In genomic region chr17:46012506-46013079, GRCh38 we compare ENCODE assay signal across 37 cellular contexts. TPM values are rescaled to one million over a fixed set of nuclear protein-coding genes. Genes with fewer than 3 reads are reported as not detected.
"Had no signal": no experiment of that assay in that cellular context is flagged by ENCODE, and none has a peak within 500 bp of the region (broad histone marks: within the 10 kb centered on the region; RNA-seq: fewer than 3 reads in every experiment).

No MANE protein-coding gene starts in this region.

- H3K27me3 ChIP-seq: adrenal gland, body of pancreas, dorsolateral prefrontal cortex, gastrocnemius medialis, pancreas, right atrium auricular region had no signal

- H3K4me1 ChIP-seq: adrenal gland, left ventricle myocardium inferior, right atrium auricular region had no signal

- H3K4me1 Mint-ChIP-seq: activated CD4-positive, alpha-beta memory T cell treated with anti-CD3 and anti-CD28 coated beads, Interleukin-2, amount 10 ng/mL, durations not matched to agents 7 days and 5 days; activated CD4-positive, alpha-beta T cell treated with anti-CD3 and anti-CD28 coated beads, Interleukin-2, amount 10 ng/mL, durations not matched to agents 7 days and 5 days; activated naive CD8-positive, alpha-beta T cell treated with anti-CD3 and anti-CD28 coated beads for 36 hours had no signal

- H3K36me3 Mint-ChIP-seq: activated naive CD8-positive, alpha-beta T cell treated with anti-CD3 and anti-CD28 coated beads for 36 hours; type B pancreatic cell had no signal

- H3K9me3 ChIP-seq: adrenal gland, body of pancreas, gastrocnemius medialis, left ventricle myocardium inferior, pancreas, right atrium auricular region, thoracic aorta had no signal

- H3K4me3 Mint-ChIP-seq: activated CD4-positive, alpha-beta memory T cell treated with anti-CD3 and anti-CD28 coated beads, Interleukin-2, amount 10 ng/mL, durations not matched to agents 7 days and 5 days; activated CD4-positive, alpha-beta T cell treated with anti-CD3 and anti-CD28 coated beads, Interleukin-2, amount 10 ng/mL, durations not matched to agents 7 days and 5 days; activated naive CD8-positive, alpha-beta T cell treated with anti-CD3 and anti-CD28 coated beads for 36 hours; activated T-cell treated with anti-CD3 and anti-CD28 coated beads, Interleukin-2, amount 50 U/mL, for 24 hours; nephron; T-helper 2 cell treated with Interferon-gamma antibody and Interleukin-4, amounts not matched to agents 5 μg/mL and 100 μg/mL, for 36 hours; type B pancreatic cell had no signal

- H3K4me3 ChIP-seq: adrenal gland, body of pancreas, coronary artery, dorsolateral prefrontal cortex, gastrocnemius medialis, left ventricle myocardium inferior, pancreas, right atrium auricular region, smooth muscle cell, thoracic aorta had no signal

- ATAC-seq: body of pancreas, gastrocnemius medialis had no signal

- H3K27ac ChIP-seq: adrenal gland, body of pancreas, coronary artery, gastrocnemius medialis, left ventricle myocardium inferior, pancreas, right atrium auricular region, thoracic aorta, WERI-Rb-1 had no signal

- H3K9me3 Mint-ChIP-seq: activated CD4-positive, alpha-beta memory T cell treated with anti-CD3 and anti-CD28 coated beads, Interleukin-2, amount 10 ng/mL, durations not matched to agents 7 days and 5 days; activated CD4-positive, alpha-beta T cell treated with anti-CD3 and anti-CD28 coated beads, Interleukin-2, amount 10 ng/mL, durations not matched to agents 7 days and 5 days; activated naive CD8-positive, alpha-beta T cell treated with anti-CD3 and anti-CD28 coated beads for 36 hours; activated T-cell treated with anti-CD3 and anti-CD28 coated beads, Interleukin-2, amount 50 U/mL, for 24 hours; nephron; T-helper 2 cell treated with Interferon-gamma antibody and Interleukin-4, amounts not matched to agents 5 μg/mL and 100 μg/mL, for 36 hours; type B pancreatic cell had no signal

- H3K4me2 ChIP-seq: smooth muscle cell had no signal

- DNase-seq: activated CD4-positive, alpha-beta memory T cell treated with anti-CD3 and anti-CD28 coated beads, Interleukin-2, amount 10 ng/mL, durations not matched to agents 7 days and 5 days; activated CD4-positive, alpha-beta T cell treated with anti-CD3 and anti-CD28 coated beads, Interleukin-2, amount 10 ng/mL, durations not matched to agents 7 days and 5 days; activated CD4-positive, CD25-positive, alpha-beta regulatory T cell treated with anti-CD3 and anti-CD28 coated beads, Interleukin-2, amount 50 U/mL, for 72 hours; activated CD8-positive, alpha-beta memory T cell treated with anti-CD3 and anti-CD28 coated beads, Interleukin-2, amount 50 U/mL, for 48 hours; activated gamma-delta T cell treated with Interleukin-2 at 50 U/mL for 16 hours; activated naive CD8-positive, alpha-beta T cell treated with anti-CD3 and anti-CD28 coated beads for 36 hours; activated T-cell treated with anti-CD3 and anti-CD28 coated beads, Interleukin-2, amount 50 U/mL, for 24 hours; adrenal gland; aorta; body of pancreas; effector memory CD4-positive, alpha-beta T cell; erythroblast; gastrocnemius medialis; glutamatergic neuron; left ventricle myocardium inferior; nucleus accumbens; stimulated activated CD4-positive, alpha-beta T cell treated with anti-CD3 and anti-CD28 coated beads, Interleukin-15, amount 100 ng/mL, for 24 hours; stimulated activated CD4-positive, alpha-beta T cell treated with anti-CD3 and anti-CD28 coated beads, Interleukin-2, amount 100 ng/mL, for 24 hours; stimulated activated naive CD4-positive, alpha-beta T cell treated with Interleukin-2 at 50 U/mL for 16 hours; T-helper 1 cell; WERI-Rb-1 had no signal

- H3K36me3 ChIP-seq: adrenal gland, gastrocnemius medialis, left ventricle myocardium inferior, pancreas, right atrium auricular region, thoracic aorta, WERI-Rb-1 had no signal

- FAIRE-seq: islet of Langerhans, pancreas, TTC549 had no signal

- H3K27ac Mint-ChIP-seq: activated CD4-positive, alpha-beta memory T cell treated with anti-CD3 and anti-CD28 coated beads, Interleukin-2, amount 10 ng/mL, durations not matched to agents 7 days and 5 days; activated CD4-positive, alpha-beta T cell treated with anti-CD3 and anti-CD28 coated beads, Interleukin-2, amount 10 ng/mL, durations not matched to agents 7 days and 5 days; activated naive CD8-positive, alpha-beta T cell treated with anti-CD3 and anti-CD28 coated beads for 36 hours; activated T-cell treated with anti-CD3 and anti-CD28 coated beads, Interleukin-2, amount 50 U/mL, for 24 hours; nephron; T-helper 2 cell treated with Interferon-gamma antibody and Interleukin-4, amounts not matched to agents 5 μg/mL and 100 μg/mL, for 36 hours; type B pancreatic cell had no signal

- H3K27me3 Mint-ChIP-seq: activated CD4-positive, alpha-beta memory T cell treated with anti-CD3 and anti-CD28 coated beads, Interleukin-2, amount 10 ng/mL, durations not matched to agents 7 days and 5 days; activated naive CD8-positive, alpha-beta T cell treated with anti-CD3 and anti-CD28 coated beads for 36 hours; activated T-cell treated with anti-CD3 and anti-CD28 coated beads, Interleukin-2, amount 50 U/mL, for 24 hours; type B pancreatic cell had no signal

RNA-seq across cellular contexts. Expression of gene STH, which starts 13.5 kb away (rescaled TPM):
- total RNA-seq: activated CD4-positive, alpha-beta memory T cell treated with anti-CD3 and anti-CD28 coated beads, Interleukin-2, amount 10 ng/mL, durations not matched to agents 7 days and 5 days; activated CD4-positive, alpha-beta T cell treated with anti-CD3 and anti-CD28 coated beads, Interleukin-2, amount 10 ng/mL, durations not matched to agents 7 days and 5 days; activated naive CD8-positive, alpha-beta T cell treated with anti-CD3 and anti-CD28 coated beads for 36 hours; adrenal gland; aorta; body of pancreas; gastrocnemius medialis; left ventricle myocardium inferior; lung microvascular endothelial cell; mucosa of gallbladder; pancreas; pulmonary artery endothelial cell; right atrium auricular region; SK-MEL-5; smooth muscle cell; subcutaneous adipose tissue; thoracic aorta had no signal
- polyA plus RNA-seq: adrenal gland, aorta, pancreas, smooth muscle cell had no signal
